8 cellular contexts compared by ENCODE assay signal in the genomic region with DNA sequence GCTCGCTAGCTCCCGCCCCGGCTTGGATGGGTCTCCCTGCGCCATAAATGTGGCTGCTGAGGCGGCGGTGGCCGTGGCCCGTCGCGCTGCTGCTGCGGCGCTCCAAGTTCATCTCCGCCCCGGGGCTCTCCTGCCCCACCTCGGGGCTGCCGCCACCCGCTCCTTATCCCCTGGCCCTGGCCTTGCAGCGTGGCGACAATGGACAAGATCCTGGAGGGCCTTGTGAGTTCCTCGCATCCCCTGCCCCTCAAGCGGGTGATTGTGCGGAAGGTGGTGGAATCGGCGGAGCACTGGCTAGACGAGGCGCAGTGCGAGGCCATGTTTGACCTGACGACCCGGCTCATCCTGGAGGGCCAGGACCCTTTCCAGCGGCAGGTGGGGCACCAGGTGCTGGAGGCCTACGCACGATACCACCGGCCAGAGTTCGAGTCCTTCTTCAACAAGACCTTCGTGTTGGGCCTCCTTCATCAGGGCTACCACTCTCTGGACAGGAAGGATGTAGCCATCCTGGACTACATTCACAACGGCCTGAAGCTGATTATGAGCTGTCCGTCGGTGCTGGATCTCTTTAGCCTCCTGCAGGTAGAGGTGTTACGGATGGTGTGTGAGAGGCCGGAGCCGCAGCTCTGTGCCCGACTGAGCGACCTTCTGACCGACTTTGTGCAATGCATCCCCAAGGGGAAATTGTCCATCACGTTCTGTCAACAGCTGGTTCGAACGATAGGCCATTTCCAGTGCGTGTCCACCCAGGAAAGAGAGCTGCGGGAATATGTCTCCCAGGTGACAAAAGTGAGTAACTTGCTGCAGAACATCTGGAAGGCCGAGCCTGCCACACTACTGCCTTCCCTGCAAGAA. TPM values are rescaled to one million over a fixed set of nuclear protein-coding genes. Genes with fewer than 3 reads are reported as not detected.
A peak's percentile ranks its signal among the peaks of the same experiment; 100 is the strongest.
DNase-seq lines count a peak whose midpoint lies in the region; ATAC-seq and TF ChIP-seq lines count a peak whose summit lies in the region.

No MANE protein-coding gene starts in this region.

- H3K36me3 ChIP-seq in mucosa of stomach (ENCODE audit: control insufficient read depth, insufficient read depth, low read length) (no peaks in the 10 kb centered on the region), aorta (ENCODE audit: control insufficient read depth in 1 of 2, insufficient read depth in 2 of 2, low read length in 1 of 2) (no peaks in the 10 kb centered on the region)

- no peaks in the 10 kb centered on the region for H3K27me3 Mint-ChIP-seq in T-cell
- H3K27me3 Mint-ChIP-seq in endothelial cell (ENCODE audit: unreplicated experiment) = peaks cover 11% of the 10 kb centered on the region

- peak overlapping the region; percentile 36 to 82 for H3K27ac ChIP-seq in aorta (ENCODE audit: low read depth in 1 of 2, low read length in 2 of 2)

- TF ChIP-seq CTCF in endothelial cell (IDR thresholded peaks at IDR 0.05; ENCODE audit: unreplicated experiment) = no peak

- H3K9me3 ChIP-seq in mucosa of stomach (ENCODE audit: control insufficient read depth, low read length) (no peaks in the 10 kb centered on the region), aorta (ENCODE audit: control insufficient read depth, low read length) (no peaks in the 10 kb centered on the region)

- H3K27me3 ChIP-seq in mucosa of stomach (ENCODE audit: control insufficient read depth, insufficient read depth, low read length) (no peaks in the 10 kb centered on the region), aorta (ENCODE audit: control insufficient read depth in 1 of 2, insufficient read depth in 2 of 2, low read length in 1 of 2) (no peaks in the 10 kb centered on the region)

- peaks cover 15% of the 10 kb centered on the region for H3K4me1 ChIP-seq in mucosa of stomach (ENCODE audit: control insufficient read depth, insufficient read depth, low read length)
- no peaks in the 10 kb centered on the region for H3K4me1 ChIP-seq in aorta (ENCODE audit: control insufficient read depth in 1 of 2, insufficient read depth in 2 of 2, low read length in 2 of 2)

- WGBS in aorta, 2 donors = 0% methylated on average over 49 to 50 of the region's 50 CpGs

- CTCF ChIA-PET in T-cell (lab: Charles Lee) = interaction anchor here in 1 of 2 donors (0.8 kb wide), 1 partner anchor 328 kb away, joined by 3 read pairs; a partner anchor contains a TSS

- H3K4me1 Mint-ChIP-seq in T-cell (peaks cover 73 to 89% (median 74%) of the 10 kb centered on the region in 3 donors), endothelial cell (ENCODE audit: unreplicated experiment) (peaks cover 36% of the 10 kb centered on the region)

- ATAC-seq in GM18909 (IDR thresholded peaks at IDR 0.05; ENCODE audit: poor library complexity, unreplicated experiment) (peak; percentile 33), HG03103 (IDR thresholded peaks at IDR 0.05; ENCODE audit: low read depth, unreplicated experiment) (peak; percentile 20), T-cell (replicated peaks in 1 of 4) (peak; percentile 16 to 28 (median 18)), aorta (ENCODE audit: low FRiP score) (no peak)

- POLR2A ChIA-PET in T-cell (lab: Charles Lee) = interaction anchor here in 1 of 2 donors (0.6 kb wide), 1 partner anchor 829 kb away, joined by 6 read pairs; no protein-coding TSS in a partner anchor

- H3K9me3 Mint-ChIP-seq in T-cell (no peaks in the 10 kb centered on the region), endothelial cell (ENCODE audit: unreplicated experiment) (no peaks in the 10 kb centered on the region)

- intact Hi-C loops in aorta (cut with DNase I) = no loop called here

- peak overlapping the region; percentile 84 to 91 (median 87) for H3K4me3 Mint-ChIP-seq in T-cell
- H3K4me3 Mint-ChIP-seq in endothelial cell (ENCODE audit: unreplicated experiment) = peak overlapping the region; percentile 98

- peaks cover 37% of the 10 kb centered on the region for H3K36me3 Mint-ChIP-seq in T-cell
- no peaks in the 10 kb centered on the region for H3K36me3 Mint-ChIP-seq in endothelial cell (ENCODE audit: low read depth, unreplicated experiment)

- DNase-seq in C1 segment of cervical spinal cord (lab: John Stamatoyannopoulos, UW) = peak in 11 of 14 donors; percentile 2 to 68 (median 31)
- DNase-seq in T-cell = peak in 5 of 34 experiments; percentile 4 to 24 (median 6)
- no peak for DNase-seq in endothelial cell (ENCODE audit: low spot score)
- DNase-seq in aorta = peak in 1 of 2 donors; percentile 54
- DNase-seq in SHP77 treated with DMSO at 0.1 percent for 48 hours (lab: John Stamatoyannopoulos, UW) = no peak

- H3K27ac Mint-ChIP-seq in T-cell (peak overlapping the region; percentile 94 to 97), endothelial cell (ENCODE audit: unreplicated experiment) (peak overlapping the region; percentile 89)

- peak overlapping the region; percentile 94 for H3K9ac ChIP-seq in mucosa of stomach (ENCODE audit: low read length)

- H3K4me3 ChIP-seq in mucosa of stomach (ENCODE audit: low read length) = peak overlapping the region; percentile 65
- peak overlapping the region; percentile 77 to 94 for H3K4me3 ChIP-seq in aorta (ENCODE audit: low read length in 2 of 2)

RNA-seq across cellular contexts. Expression of a gene that starts 0.8 kb away (rescaled TPM):
- total RNA-seq in T-cell = 10 to 100 TPM; 22.6 to 31.1 (median 23.9) TPM
- total RNA-seq in endothelial cell (ENCODE audit: unreplicated experiment) = 19.4 TPM
- 10 to 100 TPM; 17.1 to 18.4 TPM for total RNA-seq in aorta
- 1 to 10 TPM; 4.9 to 6.6 TPM for polyA plus RNA-seq in aorta

Comparison
In these comparisons a context has a peak if more than half of its experiments do, and no peak if none do; other contexts are left out.
1. DNase-seq: peak in C1 segment of cervical spinal cord (11 of 14); none in endothelial cell (single experiment) and SHP77 treated with DMSO at 0.1 percent for 48 hours (single experiment).